ENCODE assay signal across 8 cellular contexts in the genomic region with DNA sequence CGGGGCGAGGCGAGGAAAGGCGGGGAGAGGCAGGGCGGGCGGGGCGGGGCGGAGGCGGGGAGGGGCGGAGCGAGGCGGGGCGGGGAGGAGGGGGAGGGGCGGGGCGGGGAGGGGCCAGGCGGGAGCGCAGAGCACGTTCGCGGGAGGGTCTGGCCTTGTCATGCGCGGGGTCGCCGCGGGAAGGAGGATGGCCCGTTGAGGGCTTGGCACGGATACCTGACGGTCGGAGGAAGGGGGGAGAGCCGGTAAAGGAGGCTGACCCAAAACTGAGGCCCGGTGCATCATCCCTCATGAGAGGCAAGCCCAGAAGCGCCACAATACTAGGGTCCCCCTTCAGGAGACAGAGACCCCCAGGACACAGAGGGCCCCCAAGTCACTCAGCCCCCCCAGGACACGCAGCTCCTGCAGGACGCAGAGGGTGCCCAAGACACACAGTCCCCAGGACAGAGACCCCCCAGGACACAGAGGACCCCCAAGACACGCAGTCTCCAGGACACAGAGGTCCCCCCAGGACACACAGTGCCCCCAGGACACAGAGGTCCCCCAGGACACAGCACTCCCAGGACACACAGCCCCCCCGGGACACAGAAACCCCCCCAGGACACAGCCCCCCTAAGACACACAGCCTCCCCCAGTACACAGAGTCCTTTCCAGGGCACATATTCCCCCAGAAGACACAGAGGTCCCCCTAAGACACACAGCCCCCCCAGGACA. TPM values are rescaled to one million over a fixed set of nuclear protein-coding genes. Genes with fewer than 3 reads are reported as not detected.
A peak's percentile ranks its signal among the peaks of the same experiment; 100 is the strongest.
DNase-seq lines count a peak whose midpoint lies in the region; ATAC-seq and TF ChIP-seq lines count a peak whose summit lies in the region.

No MANE protein-coding gene starts in this region.

- peaks cover 24% of the 10 kb centered on the region for H3K4me1 Mint-ChIP-seq in activated T-cell treated with anti-CD3 and anti-CD28 coated beads, Interleukin-2, amount 50 U/mL, for 4 hours (ENCODE audit: low read depth)
- peaks cover 42% of the 10 kb centered on the region for H3K4me1 Mint-ChIP-seq in brain

- H3K27ac Mint-ChIP-seq in brain = peak overlapping the region in 4 of 5 experiments; percentile 53 to 91 (median 73)

- no peak for TF ChIP-seq CTCF in brain (conservative IDR thresholded peaks at IDR 0.05)
- TF ChIP-seq CTCF in kidney epithelial cell (IDR thresholded peaks at IDR 0.05; ENCODE audit: insufficient read depth, low read length, poor library complexity, severe bottlenecking) = no peak

- H3K36me3 Mint-ChIP-seq in activated T-cell treated with anti-CD3 and anti-CD28 coated beads, Interleukin-2, amount 50 U/mL, for 4 hours (ENCODE audit: insufficient read depth) = peaks cover 4% of the 10 kb centered on the region
- peaks cover 29% of the 10 kb centered on the region for H3K36me3 Mint-ChIP-seq in brain

- no peaks in the 10 kb centered on the region for H3K27me3 Mint-ChIP-seq in activated T-cell treated with anti-CD3 and anti-CD28 coated beads, Interleukin-2, amount 50 U/mL, for 4 hours (ENCODE audit: low read depth)
- H3K27me3 Mint-ChIP-seq in brain = peaks cover 16% of the 10 kb centered on the region

- peak in 1 of 2 donors; percentile 13 for ATAC-seq in activated T-cell treated with anti-CD3 and anti-CD28 coated beads, Interleukin-2, amount 50 U/mL, for 4 hours
- ATAC-seq in stimulated activated naive CD8-positive, alpha-beta T cell treated with anti-CD3 and anti-CD28 coated beads, Interleukin-15, Interleukin-2, amounts not matched to agents 100 U/mL and 50 U/mL, for 24 hours = no peak
- ATAC-seq in GM19463 (IDR thresholded peaks at IDR 0.05; ENCODE audit: unreplicated experiment) = no peak

- H3K27me3 ChIP-seq in kidney epithelial cell (ENCODE audit: control insufficient read depth, insufficient read depth, low read length) = no peaks in the 10 kb centered on the region

- no peaks in the 10 kb centered on the region for H3K9me3 Mint-ChIP-seq in activated T-cell treated with anti-CD3 and anti-CD28 coated beads, Interleukin-2, amount 50 U/mL, for 4 hours
- no peaks in the 10 kb centered on the region for H3K9me3 Mint-ChIP-seq in brain

- H3K4me3 ChIP-seq in kidney epithelial cell (ENCODE audit: low read depth, low read length) = peak overlapping the region; percentile 38

- no peak for DNase-seq in activated T-cell treated with anti-CD3 and anti-CD28 coated beads, Interleukin-2, amount 50 U/mL, for 4 hours
- no peak for DNase-seq in activated T-cell treated with anti-CD3 and anti-CD28 coated beads, Interleukin-2, amount 50 U/mL, for 48 hours
- DNase-seq in NCI-H69 (lab: John Stamatoyannopoulos, UW) = peak; percentile 77
- DNase-seq in kidney epithelial cell (ENCODE audit: low read depth) = no peak
- peak; percentile 50 for DNase-seq in stimulated activated naive CD8-positive, alpha-beta T cell treated with anti-CD3 and anti-CD28 coated beads, Interleukin-15, Interleukin-2, amounts not matched to agents 100 U/mL and 50 U/mL, for 24 hours
- no peak for DNase-seq in dedifferentiated amniotic fluid mesenchymal stem cell (ENCODE audit: extremely low spot score)

- peaks cover 4% of the 10 kb centered on the region for H3K36me3 ChIP-seq in kidney epithelial cell (ENCODE audit: control insufficient read depth, insufficient read depth, low read length)

- peak overlapping the region; percentile 26 for H3K4me3 Mint-ChIP-seq in activated T-cell treated with anti-CD3 and anti-CD28 coated beads, Interleukin-2, amount 50 U/mL, for 4 hours
- H3K4me3 Mint-ChIP-seq in brain = peak overlapping the region; percentile 64 to 81 (median 79)

RNA-seq across cellular contexts. Expression of gene WDR45B, which starts 0.7 kb away (rescaled TPM):
- total RNA-seq in activated T-cell treated with anti-CD3 and anti-CD28 coated beads, Interleukin-2, amount 50 U/mL, for 4 hours = 10 to 100 TPM; 47.1 to 52.5 (median 47.4) TPM
- polyA plus RNA-seq in brain (ENCODE audit: insufficient read depth, low read depth, low replicate concordance) = 72.9 TPM
- 98.2 and 102 TPM in 2 replicates for total RNA-seq in kidney epithelial cell

RNA-seq across cellular contexts. Expression of gene RAB40B, which starts 49.6 kb away (rescaled TPM):
- 1 to 10 TPM; 3.8 to 4.8 (median 4.1) TPM for total RNA-seq in activated T-cell treated with anti-CD3 and anti-CD28 coated beads, Interleukin-2, amount 50 U/mL, for 4 hours
- polyA plus RNA-seq in brain (ENCODE audit: insufficient read depth, low read depth, low replicate concordance) = 31.1 TPM
- total RNA-seq in kidney epithelial cell = 5.3 and 7.3 TPM in 2 replicates

Comparison
In these comparisons a context has a peak if more than half of its experiments do, and no peak if none do; other contexts are left out.
1. DNase-seq: peak in NCI-H69 (single experiment) and stimulated activated naive CD8-positive, alpha-beta T cell treated with anti-CD3 and anti-CD28 coated beads, Interleukin-15, Interleukin-2, amounts not matched to agents 100 U/mL and 50 U/mL, for 24 hours (single experiment); none in activated T-cell treated with anti-CD3 and anti-CD28 coated beads, Interleukin-2, amount 50 U/mL, for 4 hours (single experiment), activated T-cell treated with anti-CD3 and anti-CD28 coated beads, Interleukin-2, amount 50 U/mL, for 48 hours (0 of 2), kidney epithelial cell (single experiment) and dedifferentiated amniotic fluid mesenchymal stem cell (single experiment).